In genomic region chr3:53709856-53710674, GRCh38 we compare ENCODE assay signal across 8 cellular contexts.
DNase-seq lines count a peak whose midpoint lies in the region; ATAC-seq and TF ChIP-seq lines count a peak whose summit lies in the region.

No MANE protein-coding gene starts in this region.

- intact Hi-C loops in activated CD4-positive, alpha-beta T cell treated with anti-CD3 and anti-CD28 coated beads for 36 hours (cut with DNase I, micrococcal nuclease): loop anchor here (1.0 to 10.0 kb wide), 6 partner anchors 178 to 595 kb away; no protein-coding TSS in a partner anchor
- intact Hi-C loops in colonic mucosa (cut with DNase I): loop anchor here (2.0 to 5.0 kb wide), 3 partner anchors 335 to 498 kb away; no protein-coding TSS in a partner anchor

- POLR2A ChIA-PET in activated CD4-positive, alpha-beta T cell treated with anti-CD3 and anti-CD28 coated beads for 36 hours (lab: Charles Lee): no interaction called here

- no peak overlapping the region for H3K4me3 ChIP-seq in colonic mucosa

- CTCF ChIA-PET in activated CD4-positive, alpha-beta T cell treated with anti-CD3 and anti-CD28 coated beads for 36 hours (lab: Charles Lee): interaction anchor here (0.5 to 3.2 kb wide), 10 partner anchors 11 to 1817 kb away, joined by 3 to 31 read pairs (median 4); no protein-coding TSS in a partner anchor

- peak; percentile 62 for ATAC-seq in HG02588 (IDR thresholded peaks at IDR 0.05; ENCODE audit: unreplicated experiment)
- peak; percentile 83 for ATAC-seq in activated CD4-positive, alpha-beta T cell treated with anti-CD3 and anti-CD28 coated beads for 36 hours
- ATAC-seq in left lobe of liver: peak; percentile 79
- no peak for ATAC-seq in GM19455 (IDR thresholded peaks at IDR 0.05; ENCODE audit: unreplicated experiment)

- H3K4me3 Mint-ChIP-seq in activated CD4-positive, alpha-beta T cell treated with anti-CD3 and anti-CD28 coated beads for 36 hours: no peak overlapping the region

- no peaks in the 10 kb centered on the region for H3K4me1 ChIP-seq in colonic mucosa

- H3K27ac ChIP-seq in colonic mucosa: no peak overlapping the region

- no peak overlapping the region for H3K9ac ChIP-seq in colonic mucosa (ENCODE audit: low read depth in 2 of 2, low read length in 2 of 2)

- no peaks in the 10 kb centered on the region for H3K27me3 ChIP-seq in colonic mucosa

- no peak overlapping the region for H3K27ac Mint-ChIP-seq in activated CD4-positive, alpha-beta T cell treated with anti-CD3 and anti-CD28 coated beads for 36 hours

- no peaks in the 10 kb centered on the region for H3K9me3 ChIP-seq in colonic mucosa

- DNase-seq in GM03348 (ENCODE audit: low spot score) (peak; percentile 84), NCI-H226 (peak; percentile 14), colonic mucosa (peak; percentile 62), left lobe of liver (ENCODE audit: low spot score) (peak; percentile 72)
- peak; percentile 81 for DNase-seq in activated CD4-positive, alpha-beta T cell treated with anti-CD3 and anti-CD28 coated beads for 36 hours
- peak; percentile 63 for DNase-seq in stimulated activated CD4-positive, alpha-beta T cell treated with anti-CD3 and anti-CD28 coated beads, Interleukin-4, amount 100 ng/mL, for 24 hours

- H3K9me3 Mint-ChIP-seq in activated CD4-positive, alpha-beta T cell treated with anti-CD3 and anti-CD28 coated beads for 36 hours (ENCODE audit: low read depth): no peaks in the 10 kb centered on the region

- peaks cover 4% of the 10 kb centered on the region for H3K4me1 Mint-ChIP-seq in activated CD4-positive, alpha-beta T cell treated with anti-CD3 and anti-CD28 coated beads for 36 hours

- TF ChIP-seq CTCF in colonic mucosa (IDR thresholded peaks at IDR 0.05): peak; percentile 76

- no peaks in the 10 kb centered on the region for H3K36me3 Mint-ChIP-seq in activated CD4-positive, alpha-beta T cell treated with anti-CD3 and anti-CD28 coated beads for 36 hours (ENCODE audit: low read depth)

- H3K27me3 Mint-ChIP-seq in activated CD4-positive, alpha-beta T cell treated with anti-CD3 and anti-CD28 coated beads for 36 hours: peaks cover 2% of the 10 kb centered on the region

- H3K36me3 ChIP-seq in colonic mucosa: no peaks in the 10 kb centered on the region

Comparison
In these comparisons a context has a peak if more than half of its experiments do, and no peak if none do; other contexts are left out.
1. DNase-seq: peak in every context shown above with its lines; median percentile 84 in GM03348; 81 in activated CD4-positive, alpha-beta T cell treated with anti-CD3 and anti-CD28 coated beads for 36 hours; 72 in left lobe of liver; 63 in stimulated activated CD4-positive, alpha-beta T cell treated with anti-CD3 and anti-CD28 coated beads, Interleukin-4, amount 100 ng/mL, for 24 hours; 62 in colonic mucosa; 14 in NCI-H226.